In genomic region chrX:52261463-52262194, GRCh38 we compare ENCODE assay signal across 1 cellular context.
TF ChIP-seq lines count a peak whose summit lies in the region.

No MANE protein-coding gene starts in this region.

TF ChIP-seq in A549, 52 proteins besides CTCF, POLR2A, EP300 and RAD21 (continued from another document):
- TF ChIP-seq REST (IDR thresholded peaks at IDR 0.05) (no peak), SMC3 (IDR thresholded peaks at IDR 0.05) (peak; percentile 81), POLR2AphosphoS2 (conservative IDR thresholded peaks at IDR 0.05; ENCODE audit: low read length) (no peak), HEYL (CRISPR knock-in tag; IDR thresholded peaks at IDR 0.05) (no peak), MAX (IDR thresholded peaks at IDR 0.05) (no peak), FOXS1 (CRISPR knock-in tag; IDR thresholded peaks at IDR 0.05) (no peak), CHD2 (IDR thresholded peaks at IDR 0.05; ENCODE audit: low read length, partially characterized antibody) (no peak), PHF8 (IDR thresholded peaks at IDR 0.05; ENCODE audit: borderline replicate concordance, low read depth) (0 out of 2 replicates have a peak, but pooled peaks have one; percentile 36), FOSL2 (IDR thresholded peaks at IDR 0.05) (no peak), FOSL2 (CRISPR knock-in tag; IDR thresholded peaks at IDR 0.05) (no peak), ZNF302 (CRISPR knock-in tag; IDR thresholded peaks at IDR 0.05) (no peak), RARB (CRISPR knock-in tag; IDR thresholded peaks at IDR 0.05) (no peak), KDM5A (IDR thresholded peaks at IDR 0.05) (peak; percentile 100), BHLHE40 (IDR thresholded peaks at IDR 0.05; ENCODE audit: low read depth, low read length) (no peak)
